14 cellular contexts compared by ENCODE assay signal in genomic region chr13:44474122-44474910, GRCh38.
A peak's percentile ranks its signal among the peaks of the same experiment; 100 is the strongest.
DNase-seq lines count a peak whose midpoint lies in the region; ATAC-seq, FAIRE-seq and TF ChIP-seq lines count a peak whose summit lies in the region.
"Had no signal": no experiment of that assay in that cellular context is flagged by ENCODE, and none has a peak within 500 bp of the region (broad histone marks: within the 10 kb centered on the region; RNA-seq: fewer than 3 reads in every experiment).

No MANE protein-coding gene starts in this region.

- H3K4me2 ChIP-seq in A549, result peak overlapping the region; percentile 67
- no peak overlapping the region for H3K4me2 ChIP-seq in astrocyte (ENCODE audit: low read length)
- H3K4me2 ChIP-seq: BLaER1 treated with 17β-estradiol and CSF1 and Interleukin-3, amounts not matched to agents 10 nM and 100 nM had no signal

- 87% methylated on average over 4 of the region's 4 CpGs for WGBS in A549 (ENCODE audit: missing lambda C conversion rate)

- H3K9me3 Mint-ChIP-seq in astrocyte (ENCODE audit: unreplicated experiment), result no peaks in the 10 kb centered on the region

- H3K4me3 ChIP-seq in A549 (no peak overlapping the region), HEK293 (ENCODE audit: low read depth, low read length) (no peak overlapping the region; the same call in 1 of the 2 replicates), astrocyte (ENCODE audit: insufficient read depth, low read depth, low read length) (no peak overlapping the region)
- H3K4me3 ChIP-seq: BLaER1 treated with 17β-estradiol and CSF1 and Interleukin-3, amounts not matched to agents 10 nM and 100 nM; colonic mucosa; transverse colon had no signal

- DNase-seq in A549 (ENCODE audit: low read depth in 1 of 2, low spot score in 1 of 2), result peak; percentile 24 to 63
- DNase-seq in astrocyte (ENCODE audit: low read depth), result peak; percentile 27
- peak; percentile 21 for DNase-seq in kidney tubule cell (ENCODE audit: low spot score)
- DNase-seq in DMS79 (lab: John Stamatoyannopoulos, UW), result no peak
- DNase-seq in stimulated activated CD4-positive, alpha-beta T cell treated with anti-CD3 and anti-CD28 coated beads, Interleukin-4, amount 100 ng/mL, for 24 hours, result no peak
- no peak for DNase-seq in NK-92 (lab: John Stamatoyannopoulos, UW; ENCODE audit: unreplicated experiment)
- DNase-seq in AML-193 (lab: John Stamatoyannopoulos, UW), result no peak
- DNase-seq: activated CD4-positive, alpha-beta T cell treated with anti-CD3 and anti-CD28 coated beads, Interleukin-2, amount 50 U/mL, for 1 hour; activated gamma-delta T cell treated with Interleukin-2 at 50 U/mL for 16 hours; colonic mucosa; heart left ventricle; transverse colon had no signal

- H3K27ac ChIP-seq in A549, result peak overlapping the region; percentile 48 to 54; a peak in 5 of 6 replicates
- H3K27ac ChIP-seq in HEK293 (ENCODE audit: extremely low read depth, low read depth, low read length), result no peak overlapping the region
- no peak overlapping the region for H3K27ac ChIP-seq in astrocyte (ENCODE audit: low read depth, low read length)
- H3K27ac ChIP-seq: BLaER1 treated with 17β-estradiol and CSF1 and Interleukin-3, amounts not matched to agents 10 nM and 100 nM; colonic mucosa; transverse colon had no signal

- no peak for TF ChIP-seq POLR2A in A549 (IDR thresholded peaks at IDR 0.05; ENCODE audit: low read length)

- H3K4me1 ChIP-seq in A549 (peaks cover 40% of the 10 kb centered on the region), HEK293 (ENCODE audit: control insufficient read depth, insufficient read depth, low read length) (peaks cover 9% of the 10 kb centered on the region), astrocyte (ENCODE audit: insufficient read depth, low read length) (peaks cover 17% of the 10 kb centered on the region)
- H3K4me1 ChIP-seq: BLaER1 treated with 17β-estradiol and CSF1 and Interleukin-3, amounts not matched to agents 10 nM and 100 nM; colonic mucosa had no signal

- no peak overlapping the region for H3K9ac ChIP-seq in astrocyte (ENCODE audit: low read length)
- H3K9ac ChIP-seq: BLaER1 treated with 17β-estradiol and CSF1 and Interleukin-3, amounts not matched to agents 10 nM and 100 nM had no signal

- no peak overlapping the region for H2AFZ ChIP-seq in astrocyte (ENCODE audit: low read depth, low read length)

- TF ChIP-seq CTCF in A549 (IDR thresholded peaks at IDR 0.05), result no peak
- TF ChIP-seq CTCF in HEK293 (tag by site-specific recombination; IDR thresholded peaks at IDR 0.05), result no peak
- no peak for TF ChIP-seq CTCF in astrocyte (IDR thresholded peaks at IDR 0.05; ENCODE audit: insufficient read depth, low read depth, low read length)

- no peaks in the 10 kb centered on the region for H3K36me3 Mint-ChIP-seq in astrocyte (ENCODE audit: low read depth, unreplicated experiment)

- FAIRE-seq in A549 (lab: Jason Lieb, UNC) (no peak), astrocyte (lab: Jason Lieb, UNC) (no peak)

- peaks cover 25% of the 10 kb centered on the region for H3K4me1 Mint-ChIP-seq in astrocyte (ENCODE audit: low read depth, unreplicated experiment)

- H3K27ac Mint-ChIP-seq in astrocyte (ENCODE audit: unreplicated experiment), result no peak overlapping the region

- POLR2A ChIA-PET in A549 (lab: Yijun Ruan, JAX), result no interaction called here
- POLR2A ChIA-PET in HEK293 (lab: Yijun Ruan, JAX), result no interaction called here

- H3K36me3 ChIP-seq in HEK293 (ENCODE audit: control insufficient read depth in 2 of 2, insufficient read depth in 1 of 2, low read length in 2 of 2) (no peaks in the 10 kb centered on the region), astrocyte (ENCODE audit: insufficient read depth, low read length) (no peaks in the 10 kb centered on the region)
- H3K36me3 ChIP-seq: BLaER1 treated with 17β-estradiol and CSF1 and Interleukin-3, amounts not matched to agents 10 nM and 100 nM; colonic mucosa; heart left ventricle; transverse colon had no signal

- no peak overlapping the region for H3K4me3 Mint-ChIP-seq in astrocyte (ENCODE audit: unreplicated experiment)

- no peak for TF ChIP-seq EP300 in A549 (IDR thresholded peaks at IDR 0.05)

- H3K9me3 ChIP-seq in A549, result no peaks in the 10 kb centered on the region
- no peaks in the 10 kb centered on the region for H3K9me3 ChIP-seq in HEK293 (ENCODE audit: control insufficient read depth, insufficient read depth, low read depth, low read length)
- H3K9me3 ChIP-seq in astrocyte (ENCODE audit: insufficient read depth, low read depth, low read length), result no peaks in the 10 kb centered on the region
- H3K9me3 ChIP-seq: BLaER1 treated with 17β-estradiol and CSF1 and Interleukin-3, amounts not matched to agents 10 nM and 100 nM; colonic mucosa; heart left ventricle; transverse colon had no signal

- CTCF ChIA-PET in A549 (lab: Yijun Ruan, JAX), result interaction anchor here (0.6 to 2.8 kb wide), 5 partner anchors 9 to 570 kb away, joined by 3 to 15 read pairs (median 7); no protein-coding TSS in a partner anchor
- CTCF ChIA-PET in HEK293 (lab: Yijun Ruan, JAX), result interaction anchor here (0.6 to 2.8 kb wide), 6 partner anchors 8 to 571 kb away, joined by 3 to 27 read pairs (median 3); no protein-coding TSS in a partner anchor

- H3K79me2 ChIP-seq in astrocyte (ENCODE audit: insufficient read depth, low read length), result peaks cover 27% of the 10 kb centered on the region

- no peaks in the 10 kb centered on the region for H3K27me3 Mint-ChIP-seq in astrocyte (ENCODE audit: low read depth, unreplicated experiment)

- TF ChIP-seq RAD21 in A549 (conservative IDR thresholded peaks at IDR 0.05 in 1 of 2, IDR thresholded peaks at IDR 0.05 in 1 of 2), result no peak

- peaks cover 35% of the 10 kb centered on the region for H4K20me1 ChIP-seq in astrocyte (ENCODE audit: insufficient read depth, low read length)

- H3K27me3 ChIP-seq in astrocyte (ENCODE audit: insufficient read depth, low read length), result no peaks in the 10 kb centered on the region
- H3K27me3 ChIP-seq: BLaER1 treated with 17β-estradiol and CSF1 and Interleukin-3, amounts not matched to agents 10 nM and 100 nM; colonic mucosa; heart left ventricle; transverse colon had no signal

- ATAC-seq in A549, result peak in 1 of 2 experiments; percentile 62; a peak in 4 of 6 replicates

TF ChIP-seq in A549, 52 proteins besides CTCF, POLR2A, EP300 and RAD21:
- TF ChIP-seq HDAC2 (IDR thresholded peaks at IDR 0.05) (no peak), EHF (CRISPR knock-in tag; IDR thresholded peaks at IDR 0.05) (no peak), CHD4 (IDR thresholded peaks at IDR 0.05; ENCODE audit: borderline replicate concordance) (no peak), FOSL2 (IDR thresholded peaks at IDR 0.05) (no peak), FOSL2 (CRISPR knock-in tag; IDR thresholded peaks at IDR 0.05) (peak; percentile 74), JUN (IDR thresholded peaks at IDR 0.05) (no peak), MAFK (IDR thresholded peaks at IDR 0.05; ENCODE audit: partially characterized antibody) (peak; percentile 49), USF2 (IDR thresholded peaks at IDR 0.05) (no peak), MAX (IDR thresholded peaks at IDR 0.05) (no peak)

TF ChIP-seq in HEK293, 187 proteins besides CTCF, POLR2A, EP300 and RAD21 (continues in another document):
- TF ChIP-seq ZNF341 (tag by site-specific recombination; IDR thresholded peaks at IDR 0.05; ENCODE audit: low read depth) (no peak), YY1 (tag by site-specific recombination; IDR thresholded peaks at IDR 0.05) (no peak), GLIS1 (tag by site-specific recombination; IDR thresholded peaks at IDR 0.05) (no peak), GFI1B (tag by site-specific recombination; IDR thresholded peaks at IDR 0.05) (no peak), KLF16 (tag by site-specific recombination; IDR thresholded peaks at IDR 0.05) (no peak), ZNF138 (tag by site-specific recombination; IDR thresholded peaks at IDR 0.05; ENCODE audit: borderline replicate concordance) (no peak), ZBTB10 (tag by site-specific recombination; IDR thresholded peaks at IDR 0.05) (no peak), ZNF157 (tag by site-specific recombination; IDR thresholded peaks at IDR 0.05) (no peak), INSM2 (tag by site-specific recombination; IDR thresholded peaks at IDR 0.05) (no peak), ZNF558 (tag by site-specific recombination; IDR thresholded peaks at IDR 0.05) (no peak)

Comparison
In these comparisons a context has a peak if more than half of its experiments do, and no peak if none do; other contexts are left out.
1. DNase-seq: peak in A549 (2 of 2), astrocyte (single experiment) and kidney tubule cell (single experiment); none in DMS79 (single experiment), stimulated activated CD4-positive, alpha-beta T cell treated with anti-CD3 and anti-CD28 coated beads, Interleukin-4, amount 100 ng/mL, for 24 hours (single experiment), NK-92 (single experiment) and AML-193 (0 of 2).
2. H3K27ac ChIP-seq: peak in A549 (2 of 2); none in HEK293 (single experiment) and astrocyte (single experiment).